2 cellular contexts compared by ENCODE assay signal in the genomic region with DNA sequence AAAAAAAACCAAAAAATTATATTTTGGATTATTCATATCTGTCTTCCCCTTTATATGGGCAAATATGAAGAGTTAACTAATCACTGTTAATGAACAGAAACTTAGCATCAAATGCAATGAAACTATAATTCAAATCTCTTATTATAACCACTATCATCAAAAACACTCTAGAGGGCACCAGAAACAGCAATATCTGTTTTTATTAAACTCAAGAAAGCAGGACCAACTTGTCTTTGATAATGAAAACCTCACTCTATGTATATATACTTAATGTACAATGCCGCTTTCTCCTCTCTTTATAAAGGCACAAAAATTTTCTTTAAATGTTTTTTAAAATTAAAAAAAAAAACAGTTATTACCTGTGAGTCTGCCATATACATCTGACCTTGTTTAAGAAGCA.
TF ChIP-seq lines count a peak whose summit lies in the region.

No MANE protein-coding gene starts in this region.

TF ChIP-seq in IMR-90, 13 proteins besides CTCF, POLR2A, EP300 and RAD21 (continued from another document):
- TF ChIP-seq, protein P1, sequence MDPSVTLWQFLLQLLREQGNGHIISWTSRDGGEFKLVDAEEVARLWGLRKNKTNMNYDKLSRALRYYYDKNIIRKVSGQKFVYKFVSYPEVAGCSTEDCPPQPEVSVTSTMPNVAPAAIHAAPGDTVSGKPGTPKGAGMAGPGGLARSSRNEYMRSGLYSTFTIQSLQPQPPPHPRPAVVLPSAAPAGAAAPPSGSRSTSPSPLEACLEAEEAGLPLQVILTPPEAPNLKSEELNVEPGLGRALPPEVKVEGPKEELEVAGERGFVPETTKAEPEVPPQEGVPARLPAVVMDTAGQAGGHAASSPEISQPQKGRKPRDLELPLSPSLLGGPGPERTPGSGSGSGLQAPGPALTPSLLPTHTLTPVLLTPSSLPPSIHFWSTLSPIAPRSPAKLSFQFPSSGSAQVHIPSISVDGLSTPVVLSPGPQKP (IDR thresholded peaks at IDR 0.05; ENCODE audit: borderline replicate concordance, low read depth, low read length): no peak
- TF ChIP-seq CEBPB (IDR thresholded peaks at IDR 0.05; ENCODE audit: low read depth, low read length): no peak
- TF ChIP-seq RCOR1 (IDR thresholded peaks at IDR 0.05; ENCODE audit: insufficient replicate concordance, low read length): no peak
- TF ChIP-seq RFX5 (IDR thresholded peaks at IDR 0.05; ENCODE audit: low read depth, low read length): no peak

TF ChIP-seq in SK-N-SH treated with all-trans-retinoic acid at 6 μM for 48 hours, 23 proteins besides CTCF, POLR2A, EP300 and RAD21 (continued from another document):
- TF ChIP-seq, protein P2, sequence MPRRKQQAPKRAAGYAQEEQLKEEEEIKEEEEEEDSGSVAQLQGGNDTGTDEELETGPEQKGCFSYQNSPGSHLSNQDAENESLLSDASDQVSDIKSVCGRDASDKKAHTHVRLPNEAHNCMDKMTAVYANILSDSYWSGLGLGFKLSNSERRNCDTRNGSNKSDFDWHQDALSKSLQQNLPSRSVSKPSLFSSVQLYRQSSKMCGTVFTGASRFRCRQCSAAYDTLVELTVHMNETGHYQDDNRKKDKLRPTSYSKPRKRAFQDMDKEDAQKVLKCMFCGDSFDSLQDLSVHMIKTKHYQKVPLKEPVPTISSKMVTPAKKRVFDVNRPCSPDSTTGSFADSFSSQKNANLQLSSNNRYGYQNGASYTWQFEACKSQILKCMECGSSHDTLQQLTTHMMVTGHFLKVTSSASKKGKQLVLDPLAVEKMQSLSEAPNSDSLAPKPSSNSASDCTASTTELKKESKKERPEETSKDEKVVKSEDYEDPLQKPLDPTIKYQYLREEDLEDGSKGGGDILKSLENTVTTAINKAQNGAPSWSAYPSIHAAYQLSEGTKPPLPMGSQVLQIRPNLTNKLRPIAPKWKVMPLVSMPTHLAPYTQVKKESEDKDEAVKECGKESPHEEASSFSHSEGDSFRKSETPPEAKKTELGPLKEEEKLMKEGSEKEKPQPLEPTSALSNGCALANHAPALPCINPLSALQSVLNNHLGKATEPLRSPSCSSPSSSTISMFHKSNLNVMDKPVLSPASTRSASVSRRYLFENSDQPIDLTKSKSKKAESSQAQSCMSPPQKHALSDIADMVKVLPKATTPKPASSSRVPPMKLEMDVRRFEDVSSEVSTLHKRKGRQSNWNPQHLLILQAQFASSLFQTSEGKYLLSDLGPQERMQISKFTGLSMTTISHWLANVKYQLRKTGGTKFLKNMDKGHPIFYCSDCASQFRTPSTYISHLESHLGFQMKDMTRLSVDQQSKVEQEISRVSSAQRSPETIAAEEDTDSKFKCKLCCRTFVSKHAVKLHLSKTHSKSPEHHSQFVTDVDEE (CRISPR knock-in tag; IDR thresholded peaks at IDR 0.05): no peak
- no peak for TF ChIP-seq OSR1 (CRISPR knock-in tag; IDR thresholded peaks at IDR 0.05)
- TF ChIP-seq, protein P3, sequence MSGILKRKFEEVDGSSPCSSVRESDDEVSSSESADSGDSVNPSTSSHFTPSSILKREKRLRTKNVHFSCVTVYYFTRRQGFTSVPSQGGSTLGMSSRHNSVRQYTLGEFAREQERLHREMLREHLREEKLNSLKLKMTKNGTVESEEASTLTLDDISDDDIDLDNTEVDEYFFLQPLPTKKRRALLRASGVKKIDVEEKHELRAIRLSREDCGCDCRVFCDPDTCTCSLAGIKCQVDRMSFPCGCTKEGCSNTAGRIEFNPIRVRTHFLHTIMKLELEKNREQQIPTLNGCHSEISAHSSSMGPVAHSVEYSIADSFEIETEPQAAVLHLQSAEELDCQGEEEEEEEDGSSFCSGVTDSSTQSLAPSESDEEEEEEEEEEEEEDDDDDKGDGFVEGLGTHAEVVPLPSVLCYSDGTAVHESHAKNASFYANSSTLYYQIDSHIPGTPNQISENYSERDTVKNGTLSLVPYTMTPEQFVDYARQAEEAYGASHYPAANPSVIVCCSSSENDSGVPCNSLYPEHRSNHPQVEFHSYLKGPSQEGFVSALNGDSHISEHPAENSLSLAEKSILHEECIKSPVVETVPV (CRISPR knock-in tag; IDR thresholded peaks at IDR 0.05): no peak
- no peak for TF ChIP-seq ARNTL (CRISPR knock-in tag; IDR thresholded peaks at IDR 0.05; ENCODE audit: borderline replicate concordance, low read depth)
- no peak for TF ChIP-seq ZFP30 (CRISPR knock-in tag; IDR thresholded peaks at IDR 0.05)
- TF ChIP-seq, protein P4, sequence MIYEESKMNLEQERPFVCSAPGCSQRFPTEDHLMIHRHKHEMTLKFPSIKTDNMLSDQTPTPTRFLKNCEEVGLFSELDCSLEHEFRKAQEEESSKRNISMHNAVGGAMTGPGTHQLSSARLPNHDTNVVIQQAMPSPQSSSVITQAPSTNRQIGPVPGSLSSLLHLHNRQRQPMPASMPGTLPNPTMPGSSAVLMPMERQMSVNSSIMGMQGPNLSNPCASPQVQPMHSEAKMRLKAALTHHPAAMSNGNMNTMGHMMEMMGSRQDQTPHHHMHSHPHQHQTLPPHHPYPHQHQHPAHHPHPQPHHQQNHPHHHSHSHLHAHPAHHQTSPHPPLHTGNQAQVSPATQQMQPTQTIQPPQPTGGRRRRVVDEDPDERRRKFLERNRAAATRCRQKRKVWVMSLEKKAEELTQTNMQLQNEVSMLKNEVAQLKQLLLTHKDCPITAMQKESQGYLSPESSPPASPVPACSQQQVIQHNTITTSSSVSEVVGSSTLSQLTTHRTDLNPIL (CRISPR knock-in tag; IDR thresholded peaks at IDR 0.05; ENCODE audit: low read depth): no peak
- TF ChIP-seq ISL1 (CRISPR knock-in tag; IDR thresholded peaks at IDR 0.05): no peak
- no peak for TF ChIP-seq GLIS3 (CRISPR knock-in tag; IDR thresholded peaks at IDR 0.05)
- no peak for TF ChIP-seq TOX (CRISPR knock-in tag; IDR thresholded peaks at IDR 0.05; ENCODE audit: borderline replicate concordance)
- no peak for TF ChIP-seq ZNF70 (CRISPR knock-in tag; IDR thresholded peaks at IDR 0.05)
- no peak for TF ChIP-seq ZC3H10 (CRISPR knock-in tag; IDR thresholded peaks at IDR 0.05)
- no peak for TF ChIP-seq ZNF8 (CRISPR knock-in tag; IDR thresholded peaks at IDR 0.05)
- TF ChIP-seq, protein P5, sequence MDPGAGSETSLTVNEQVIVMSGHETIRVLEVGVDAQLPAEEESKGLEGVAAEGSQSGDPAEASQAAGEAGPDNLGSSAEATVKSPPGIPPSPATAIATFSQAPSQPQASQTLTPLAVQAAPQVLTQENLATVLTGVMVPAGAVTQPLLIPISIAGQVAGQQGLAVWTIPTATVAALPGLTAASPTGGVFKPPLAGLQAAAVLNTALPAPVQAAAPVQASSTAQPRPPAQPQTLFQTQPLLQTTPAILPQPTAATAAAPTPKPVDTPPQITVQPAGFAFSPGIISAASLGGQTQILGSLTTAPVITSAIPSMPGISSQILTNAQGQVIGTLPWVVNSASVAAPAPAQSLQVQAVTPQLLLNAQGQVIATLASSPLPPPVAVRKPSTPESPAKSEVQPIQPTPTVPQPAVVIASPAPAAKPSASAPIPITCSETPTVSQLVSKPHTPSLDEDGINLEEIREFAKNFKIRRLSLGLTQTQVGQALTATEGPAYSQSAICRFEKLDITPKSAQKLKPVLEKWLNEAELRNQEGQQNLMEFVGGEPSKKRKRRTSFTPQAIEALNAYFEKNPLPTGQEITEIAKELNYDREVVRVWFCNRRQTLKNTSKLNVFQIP (CRISPR knock-in tag; IDR thresholded peaks at IDR 0.05; ENCODE audit: borderline replicate concordance, low read depth): no peak
